28 cellular contexts compared by ENCODE assay signal in the genomic region with DNA sequence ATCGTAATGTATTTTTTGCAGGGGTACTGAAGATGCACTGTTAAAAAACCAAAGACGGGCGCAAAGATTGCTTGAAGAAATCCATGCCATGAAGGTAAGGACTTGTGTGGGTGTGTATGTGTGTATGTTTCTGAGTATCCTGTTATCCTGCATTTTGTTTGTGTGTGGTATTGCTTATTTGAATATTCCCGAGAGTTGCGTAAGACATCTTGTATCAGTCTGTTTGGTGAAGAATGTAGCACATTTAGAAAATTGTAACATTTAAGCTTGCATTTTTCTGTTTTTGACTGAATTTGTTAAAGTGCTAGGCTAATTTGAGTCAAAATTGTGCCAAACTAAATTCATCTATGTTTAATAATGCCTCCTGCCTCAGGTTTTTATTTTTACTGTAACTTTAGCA.
"Had no signal": no experiment of that assay in that cellular context is flagged by ENCODE, and none has a peak within 500 bp of the region (broad histone marks: within the 10 kb centered on the region; RNA-seq: fewer than 3 reads in every experiment).

No MANE protein-coding gene starts in this region.

- H3K4me1 ChIP-seq: body of pancreas, neural progenitor cell had no signal

- H3K27me3 Mint-ChIP-seq: activated CD4-positive, alpha-beta memory T cell treated with anti-CD3 and anti-CD28 coated beads, Interleukin-2, amount 10 ng/mL, durations not matched to agents 7 days and 5 days; activated CD4-positive, alpha-beta T cell treated with anti-CD3 and anti-CD28 coated beads, Interleukin-2, amount 10 ng/mL, durations not matched to agents 7 days and 5 days; activated T-cell treated with anti-CD3 and anti-CD28 coated beads, Interleukin-2, amount 50 U/mL, for 24 hours had no signal

- H3K9me3 Mint-ChIP-seq: activated CD4-positive, alpha-beta memory T cell treated with anti-CD3 and anti-CD28 coated beads, Interleukin-2, amount 10 ng/mL, durations not matched to agents 7 days and 5 days; activated CD4-positive, alpha-beta T cell treated with anti-CD3 and anti-CD28 coated beads, Interleukin-2, amount 10 ng/mL, durations not matched to agents 7 days and 5 days; activated T-cell treated with anti-CD3 and anti-CD28 coated beads, Interleukin-2, amount 50 U/mL, for 24 hours; natural killer cell; neural progenitor cell; T-helper 1 cell treated with Interleukin-12 subunit alpha and Interleukin-12 subunit beta and Interleukin-4 antibody, amounts not matched to agents 30 μg/mL and 1 μg/mL, for 36 hours had no signal

- H3K36me3 ChIP-seq: esophagus muscularis mucosa, neural progenitor cell, right atrium auricular region, suprapubic skin, tibial nerve had no signal

- H3K4me3 ChIP-seq: body of pancreas, esophagus muscularis mucosa, heart right ventricle, left lung, lung, neural progenitor cell, right atrium auricular region, suprapubic skin, tibial nerve had no signal

- ATAC-seq: body of pancreas, heart right ventricle, left lung, natural killer cell had no signal

- DNase-seq: activated CD4-positive, alpha-beta memory T cell treated with anti-CD3 and anti-CD28 coated beads, Interleukin-2, amount 10 ng/mL, durations not matched to agents 7 days and 5 days; activated CD4-positive, alpha-beta T cell treated with anti-CD3 and anti-CD28 coated beads for 1 hour; activated CD4-positive, alpha-beta T cell treated with anti-CD3 and anti-CD28 coated beads, Interleukin-2, amount 10 ng/mL, durations not matched to agents 7 days and 5 days; activated CD8-positive, alpha-beta memory T cell treated with anti-CD3 and anti-CD28 coated beads, Interleukin-2, amount 50 U/mL, for 48 hours; activated gamma-delta T cell; activated naive CD4-positive, alpha-beta T cell treated with anti-CD3 and anti-CD28 coated beads, Interleukin-2, amount 50 U/mL, for 16 hours; activated T-cell treated with anti-CD3 and anti-CD28 coated beads, Interleukin-2, amount 50 U/mL, for 24 hours; anterior cingulate cortex; body of pancreas; dermis blood vessel endothelial cell; effector CD4-positive, alpha-beta T cell; foreskin melanocyte; heart right ventricle; kidney glomerular epithelial cell; left lung; mesendoderm; natural killer cell; occipital lobe; stimulated activated CD4-positive, alpha-beta T cell treated with anti-CD3 and anti-CD28 coated beads, Interleukin-15, amount 100 ng/mL, for 24 hours; stimulated activated CD4-positive, alpha-beta T cell treated with anti-CD3 and anti-CD28 coated beads, Interleukin-2, amount 100 ng/mL, for 24 hours; stimulated activated naive CD4-positive, alpha-beta T cell had no signal

- H3K9ac ChIP-seq: neural progenitor cell had no signal

- H2AFZ ChIP-seq: neural progenitor cell had no signal

- H3K27me3 ChIP-seq: body of pancreas, esophagus muscularis mucosa, heart right ventricle, left lung, neural progenitor cell, right atrium auricular region, suprapubic skin, tibial nerve had no signal

- H3K9me3 ChIP-seq: body of pancreas, esophagus muscularis mucosa, heart right ventricle, left lung, right atrium auricular region, suprapubic skin, tibial nerve had no signal

- H3K36me3 Mint-ChIP-seq: natural killer cell, neural progenitor cell had no signal

- H3K4me2 ChIP-seq: neural progenitor cell had no signal

- H3K4me1 Mint-ChIP-seq: natural killer cell, neural progenitor cell had no signal

- H3K4me3 Mint-ChIP-seq: activated CD4-positive, alpha-beta memory T cell treated with anti-CD3 and anti-CD28 coated beads, Interleukin-2, amount 10 ng/mL, durations not matched to agents 7 days and 5 days; activated CD4-positive, alpha-beta T cell treated with anti-CD3 and anti-CD28 coated beads, Interleukin-2, amount 10 ng/mL, durations not matched to agents 7 days and 5 days; activated T-cell treated with anti-CD3 and anti-CD28 coated beads, Interleukin-2, amount 50 U/mL, for 24 hours; natural killer cell; neural progenitor cell; T-helper 1 cell treated with Interleukin-12 subunit alpha and Interleukin-12 subunit beta and Interleukin-4 antibody, amounts not matched to agents 30 μg/mL and 1 μg/mL, for 36 hours had no signal

- H3K27ac ChIP-seq: body of pancreas, esophagus muscularis mucosa, heart right ventricle, left lung, neural progenitor cell, right atrium auricular region, suprapubic skin, tibial nerve had no signal

- H3K27ac Mint-ChIP-seq: activated CD4-positive, alpha-beta memory T cell treated with anti-CD3 and anti-CD28 coated beads, Interleukin-2, amount 10 ng/mL, durations not matched to agents 7 days and 5 days; activated CD4-positive, alpha-beta T cell treated with anti-CD3 and anti-CD28 coated beads, Interleukin-2, amount 10 ng/mL, durations not matched to agents 7 days and 5 days; activated T-cell treated with anti-CD3 and anti-CD28 coated beads, Interleukin-2, amount 50 U/mL, for 24 hours; natural killer cell; neural progenitor cell; T-helper 1 cell treated with Interleukin-12 subunit alpha and Interleukin-12 subunit beta and Interleukin-4 antibody, amounts not matched to agents 30 μg/mL and 1 μg/mL, for 36 hours had no signal
